8 cellular contexts compared by ENCODE assay signal in the genomic region with DNA sequence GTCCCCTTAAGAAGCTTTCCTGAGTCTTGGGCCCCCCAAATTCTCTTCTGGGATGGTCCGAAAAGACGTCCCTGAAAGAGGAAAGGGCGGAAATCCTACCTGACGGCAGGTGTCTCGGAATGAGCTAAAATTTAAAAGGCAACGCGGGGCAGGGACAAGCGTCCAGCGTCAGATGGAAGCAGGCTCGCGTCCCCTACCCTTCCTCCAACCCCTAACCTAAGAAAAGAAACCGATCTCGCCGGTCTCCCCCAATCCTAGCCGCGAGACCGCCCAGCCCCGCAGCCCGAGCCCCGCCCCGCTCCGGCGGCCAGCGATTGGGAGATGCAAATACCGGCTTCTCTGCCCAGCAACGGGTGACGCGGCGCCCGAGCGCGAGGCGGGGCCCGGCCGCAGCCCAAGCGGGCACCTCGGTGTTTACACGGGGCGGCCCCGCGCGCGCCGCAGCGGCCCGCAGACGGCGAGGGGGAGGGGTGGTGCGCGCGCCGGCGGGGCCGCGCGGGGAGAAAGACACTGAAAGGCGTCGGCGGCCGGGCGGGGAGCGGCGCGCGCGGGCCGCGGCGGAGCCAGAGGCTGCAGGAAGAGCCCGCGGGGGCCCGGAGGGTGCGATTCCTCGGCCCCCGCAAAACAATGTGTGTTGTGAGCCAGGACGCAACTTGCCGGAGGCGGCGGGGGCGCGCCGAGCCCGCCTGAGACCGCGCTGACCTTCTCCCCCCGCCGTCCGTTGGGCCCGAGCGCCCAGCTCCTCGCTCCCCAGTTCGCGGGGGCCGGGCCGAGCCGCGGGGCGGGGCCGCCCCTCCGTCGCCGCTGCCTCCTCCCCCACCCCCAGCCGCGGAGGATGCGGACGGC. TPM values are rescaled to one million over a fixed set of nuclear protein-coding genes. Genes with fewer than 3 reads are reported as not detected.
A peak's percentile ranks its signal among the peaks of the same experiment; 100 is the strongest.
DNase-seq lines count a peak whose midpoint lies in the region; ATAC-seq, FAIRE-seq and TF ChIP-seq lines count a peak whose summit lies in the region.

Gene SOX12, plus strand, starts transcription at position 510 of the 846 bp plus-strand sequence. CDS start 373 bp downstream, outside the sequence.

- intact Hi-C loops in Right ventricle myocardium superior (cut with DNase I), result loop anchor here (2.0 to 10.0 kb wide), 2 partner anchors 28 to 50 kb away; partner anchors contain the start of gene ZCCHC3

- TF ChIP-seq EP300 in tibial nerve (IDR thresholded peaks at IDR 0.05), result peak in 1 of 2 donors; percentile 48

- H3K27ac ChIP-seq in SU-DHL-6 (ENCODE audit: low read depth, low read length), result peak within 1 kb of the TSS; percentile 89
- peak within 1 kb of the TSS; percentile 80 for H3K27ac ChIP-seq in parathyroid adenoma
- peak within 1 kb of the TSS; percentile 87 to 99 (median 95) for H3K27ac ChIP-seq in tibial nerve

- H3K9ac ChIP-seq in SU-DHL-6 (ENCODE audit: low read length), result peak within 1 kb of the TSS; percentile 85
- no peak within 1 kb of the TSS for H3K9ac ChIP-seq in parathyroid adenoma

- no peaks in the 10 kb centered on the region for H4K20me1 ChIP-seq in SU-DHL-6 (ENCODE audit: low read depth, low read length)

- TF ChIP-seq POLR2A in GM12892 (IDR thresholded peaks at IDR 0.05; ENCODE audit: low read depth, low read length), result peak; percentile 47; the same call in 1 of the 2 replicates
- TF ChIP-seq POLR2A in tibial nerve (IDR thresholded peaks at IDR 0.05), result peak; percentile 34 to 64

- H3K79me2 ChIP-seq in SU-DHL-6 (ENCODE audit: insufficient read depth, low read length) (peaks cover 11% of the 10 kb centered on the region; the same call in 1 of the 2 replicates), parathyroid adenoma (no peaks in the 10 kb centered on the region)

- TF ChIP-seq CTCF in SU-DHL-6 (IDR thresholded peaks at IDR 0.05; ENCODE audit: insufficient read depth, low read length, poor library complexity, severe bottlenecking) (no peak), parathyroid adenoma (IDR thresholded peaks at IDR 0.05) (no peak), tibial nerve (IDR thresholded peaks at IDR 0.05) (peak in 1 of 5 experiments; percentile 16)

- peaks cover 4% of the 10 kb centered on the region for H3K36me3 Mint-ChIP-seq in activated naive CD8-positive, alpha-beta T cell treated with anti-CD3 and anti-CD28 coated beads, Interleukin-2, amount 50 U/mL, for 24 hours (ENCODE audit: low read depth)

- H3K9me3 ChIP-seq in SU-DHL-6 (ENCODE audit: insufficient read depth, low read length) (no peaks in the 10 kb centered on the region), parathyroid adenoma (ENCODE audit: control insufficient read depth, low read length) (no peaks in the 10 kb centered on the region), tibial nerve (no peaks in the 10 kb centered on the region)

- H3K4me1 Mint-ChIP-seq in activated naive CD8-positive, alpha-beta T cell treated with anti-CD3 and anti-CD28 coated beads, Interleukin-2, amount 50 U/mL, for 24 hours, result peaks cover 30% of the 10 kb centered on the region

- H3K4me2 ChIP-seq in SU-DHL-6 (ENCODE audit: low read depth, low read length, poor library complexity, severe bottlenecking) (peak within 1 kb of the TSS; percentile 92), parathyroid adenoma (ENCODE audit: low read length) (peak within 1 kb of the TSS; percentile 76)

- peak within 1 kb of the TSS; percentile 85 for H3K27ac Mint-ChIP-seq in activated naive CD8-positive, alpha-beta T cell treated with anti-CD3 and anti-CD28 coated beads, Interleukin-2, amount 50 U/mL, for 24 hours

- H3K36me3 ChIP-seq in SU-DHL-6 (ENCODE audit: low read length) (no peaks in the 10 kb centered on the region), parathyroid adenoma (ENCODE audit: control insufficient read depth, insufficient read depth, low read length) (no peaks in the 10 kb centered on the region), tibial nerve (no peaks in the 10 kb centered on the region)

- H2AFZ ChIP-seq in SU-DHL-6 (ENCODE audit: low read depth, low read length, severe bottlenecking) (peak within 1 kb of the TSS; percentile 78), parathyroid adenoma (peak within 1 kb of the TSS; percentile 85)

- H3K9me2 ChIP-seq in SU-DHL-6 (replicated peaks; ENCODE audit: insufficient read depth, low read length), result no peaks in the 10 kb centered on the region

- peak; percentile 88 for FAIRE-seq in GM12892 (lab: Jason Lieb, UNC)

- peak within 1 kb of the TSS; percentile 86 for H3K4me3 Mint-ChIP-seq in activated naive CD8-positive, alpha-beta T cell treated with anti-CD3 and anti-CD28 coated beads, Interleukin-2, amount 50 U/mL, for 24 hours

- no peaks in the 10 kb centered on the region for H3K9me3 Mint-ChIP-seq in activated naive CD8-positive, alpha-beta T cell treated with anti-CD3 and anti-CD28 coated beads, Interleukin-2, amount 50 U/mL, for 24 hours

- H3F3A ChIP-seq in SU-DHL-6 (ENCODE audit: insufficient read depth), result peaks cover 22% of the 10 kb centered on the region

- DNase-seq in GM12892 (ENCODE audit: insufficient read length) (peak; percentile 91), NCI-H1417 treated with DMSO at 0.1 percent for 48 hours (lab: John Stamatoyannopoulos, UW) (peak; percentile 85), Right ventricle myocardium superior (peak; percentile 99), tibial nerve (ENCODE audit: low spot score in 2 of 2) (peak; percentile 95 to 97)
- peak; percentile 99 for DNase-seq in activated naive CD8-positive, alpha-beta T cell treated with anti-CD3 and anti-CD28 coated beads, Interleukin-2, amount 50 U/mL, for 24 hours

- H3K27me3 ChIP-seq in SU-DHL-6 (ENCODE audit: low read length), result no peaks in the 10 kb centered on the region
- no peaks in the 10 kb centered on the region for H3K27me3 ChIP-seq in parathyroid adenoma (ENCODE audit: control insufficient read depth, insufficient read depth, low read length)
- H3K27me3 ChIP-seq in tibial nerve, result no peaks in the 10 kb centered on the region

- H3K4me1 ChIP-seq in parathyroid adenoma (peaks cover 13% of the 10 kb centered on the region), tibial nerve (peaks cover 0 to 53% (median 12%) of the 10 kb centered on the region in 4 donors)

- peak; percentile 80 for ATAC-seq in HG02798 (IDR thresholded peaks at IDR 0.05; ENCODE audit: poor library complexity, unreplicated experiment)
- ATAC-seq in activated naive CD8-positive, alpha-beta T cell treated with anti-CD3 and anti-CD28 coated beads, Interleukin-2, amount 50 U/mL, for 24 hours, result peak; percentile 70
- ATAC-seq in Right ventricle myocardium superior (ENCODE audit: poor library complexity), result peak; percentile 82

- no peaks in the 10 kb centered on the region for H3K27me3 Mint-ChIP-seq in activated naive CD8-positive, alpha-beta T cell treated with anti-CD3 and anti-CD28 coated beads, Interleukin-2, amount 50 U/mL, for 24 hours

- H3K4me3 ChIP-seq in SU-DHL-6 (ENCODE audit: insufficient read depth, low read length, poor library complexity, severe bottlenecking) (peak within 1 kb of the TSS; percentile 84), parathyroid adenoma (ENCODE audit: low read depth, low read length) (peak within 1 kb of the TSS; percentile 83), tibial nerve (peak within 1 kb of the TSS; percentile 61 to 93 (median 70))

- 0 to 1% methylated on average over 50 to 57 of the region's 106 CpGs for WGBS in tibial nerve, 2 donors

RNA-seq across cellular contexts. Expression of gene SOX12, which starts in this region (rescaled TPM):
- 2.1 TPM for polyA plus RNA-seq in GM12892 (2012; ENCODE audit: missing spikeins)
- 16.2 TPM for total RNA-seq in Right ventricle myocardium superior
- 1 to 10 TPM; 4.6 to 9.8 (median 8.6) TPM for total RNA-seq in tibial nerve

Comparison
In these comparisons a context has a peak if more than half of its experiments do, and no peak if none do; other contexts are left out.
1. Peak in every context shown above with its lines: DNase-seq, ATAC-seq, H3K4me3 ChIP-seq and H3K27ac ChIP-seq.